In the genomic region with DNA sequence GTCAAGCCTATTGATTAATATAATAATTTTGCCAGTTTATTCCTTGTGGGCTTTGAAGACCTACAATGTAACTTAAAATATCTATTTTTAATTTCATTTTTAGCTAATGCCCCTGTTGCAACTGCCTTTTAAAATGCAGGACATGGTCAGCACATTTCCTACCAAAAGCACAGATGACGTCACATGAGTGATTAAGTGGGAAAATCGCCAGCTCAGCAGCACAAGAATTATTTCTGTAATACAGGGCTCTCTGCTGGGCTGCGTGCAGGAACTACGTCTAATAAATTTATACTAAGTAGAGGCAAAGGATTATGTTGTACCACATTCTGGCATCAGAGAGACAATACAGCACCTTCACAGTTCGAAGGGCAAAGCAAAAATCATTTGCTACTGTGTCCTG, we compare ENCODE assay signal across 10 cellular contexts. TPM values are rescaled to one million over a fixed set of nuclear protein-coding genes. Genes with fewer than 3 reads are reported as not detected.
DNase-seq lines count a peak whose midpoint lies in the region; ATAC-seq and TF ChIP-seq lines count a peak whose summit lies in the region.
"Had no signal": no experiment of that assay in that cellular context is flagged by ENCODE, and none has a peak within 500 bp of the region (broad histone marks: within the 10 kb centered on the region; RNA-seq: fewer than 3 reads in every experiment).

No MANE protein-coding gene starts in this region.

- H3K9me3 Mint-ChIP-seq in nephron, result no peaks in the 10 kb centered on the region
- no peaks in the 10 kb centered on the region for H3K9me3 Mint-ChIP-seq in activated naive CD4-positive, alpha-beta T cell treated with anti-CD3 and anti-CD28 coated beads, Interleukin-2, amount 10 ng/mL, durations not matched to agents 7 days and 5 days
- H3K9me3 Mint-ChIP-seq in effector memory CD8-positive, alpha-beta T cell, result no peaks in the 10 kb centered on the region

- CTCF ChIA-PET in A673 (lab: Charles Lee), result interaction anchor here (1.0 kb wide), 1 partner anchor 50 kb away, joined by 3 read pairs; no protein-coding TSS in a partner anchor
- CTCF ChIA-PET in activated naive CD4-positive, alpha-beta T cell treated with anti-CD3 and anti-CD28 coated beads, Interleukin-2, amount 10 ng/mL, durations not matched to agents 7 days and 5 days (lab: Charles Lee), result interaction anchor here (0.8 to 1.4 kb wide), 4 partner anchors 14 to 50 kb away, joined by 3 to 4 read pairs (median 4); no protein-coding TSS in a partner anchor

- POLR2A ChIA-PET in A673 (lab: Charles Lee; ENCODE audit: low non-redundant PET), result no interaction called here

- intact Hi-C loops in A673 (cut with micrococcal nuclease; ENCODE audit: unreplicated experiment), result no loop called here

- H3K27me3 Mint-ChIP-seq in nephron (ENCODE audit: low read depth), result no peaks in the 10 kb centered on the region
- no peaks in the 10 kb centered on the region for H3K27me3 Mint-ChIP-seq in activated naive CD4-positive, alpha-beta T cell treated with anti-CD3 and anti-CD28 coated beads, Interleukin-2, amount 10 ng/mL, durations not matched to agents 7 days and 5 days
- H3K27me3 Mint-ChIP-seq in effector memory CD8-positive, alpha-beta T cell, result no peaks in the 10 kb centered on the region

- H3K4me3 ChIP-seq in A673 (ENCODE audit: low read depth, low read length, poor library complexity, severe bottlenecking) (no peak overlapping the region), RWPE2 (ENCODE audit: severe bottlenecking) (no peak overlapping the region), fibroblast of the aortic adventitia (ENCODE audit: low read depth, low read length) (peak overlapping the region; percentile 20)

- peaks cover 40% of the 10 kb centered on the region for H3K4me1 Mint-ChIP-seq in nephron
- peaks cover 31% of the 10 kb centered on the region for H3K4me1 Mint-ChIP-seq in activated naive CD4-positive, alpha-beta T cell treated with anti-CD3 and anti-CD28 coated beads, Interleukin-2, amount 10 ng/mL, durations not matched to agents 7 days and 5 days
- peaks cover 2 to 13% of the 10 kb centered on the region in 2 donors for H3K4me1 Mint-ChIP-seq in effector memory CD8-positive, alpha-beta T cell (ENCODE audit: low read depth in 2 of 2)

- no peak for ATAC-seq in RWPE2 (ENCODE audit: low read depth)
- no peak for ATAC-seq in effector memory CD8-positive, alpha-beta T cell (replicated peaks)

- H3K4me1 ChIP-seq in A673 (ENCODE audit: insufficient read depth, low read length, poor library complexity, severe bottlenecking) (peaks cover 25% of the 10 kb centered on the region), RWPE2 (ENCODE audit: insufficient read depth, poor library complexity, severe bottlenecking) (peaks cover 13% of the 10 kb centered on the region)

- no peak overlapping the region for H3K4me3 Mint-ChIP-seq in nephron
- H3K4me3 Mint-ChIP-seq in activated naive CD4-positive, alpha-beta T cell treated with anti-CD3 and anti-CD28 coated beads, Interleukin-2, amount 10 ng/mL, durations not matched to agents 7 days and 5 days, result no peak overlapping the region
- no peak overlapping the region for H3K4me3 Mint-ChIP-seq in effector memory CD8-positive, alpha-beta T cell

- H3K36me3 ChIP-seq in A673 (ENCODE audit: insufficient read depth, low read length, poor library complexity, severe bottlenecking) (peaks cover 37% of the 10 kb centered on the region), RWPE2 (ENCODE audit: low read depth) (peaks cover 59% of the 10 kb centered on the region)

- no peak for TF ChIP-seq CTCF in A673 (conservative IDR thresholded peaks at IDR 0.05; ENCODE audit: low read depth, low read length)
- TF ChIP-seq CTCF in RWPE2 (IDR thresholded peaks at IDR 0.05; ENCODE audit: poor library complexity, severe bottlenecking), result no peak
- no peak for TF ChIP-seq CTCF in fibroblast of the aortic adventitia (IDR thresholded peaks at IDR 0.05; ENCODE audit: insufficient read depth, low read length)
- no peak for TF ChIP-seq CTCF in nephron (IDR thresholded peaks at IDR 0.05; ENCODE audit: unreplicated experiment in 3 of 3)

- H3K36me3 Mint-ChIP-seq in nephron (ENCODE audit: low read depth), result peaks cover 18% of the 10 kb centered on the region
- peaks cover 40% of the 10 kb centered on the region for H3K36me3 Mint-ChIP-seq in activated naive CD4-positive, alpha-beta T cell treated with anti-CD3 and anti-CD28 coated beads, Interleukin-2, amount 10 ng/mL, durations not matched to agents 7 days and 5 days
- H3K36me3 Mint-ChIP-seq in effector memory CD8-positive, alpha-beta T cell (ENCODE audit: insufficient read depth), result peaks cover 3% of the 10 kb centered on the region

- no TSS peak for BruUV-seq in A673 (replicated peaks; lab: Mats Ljungman, UMichigan)

- H3K27ac Mint-ChIP-seq in nephron, result peak overlapping the region; percentile 72 to 91 (median 85)
- H3K27ac Mint-ChIP-seq in activated naive CD4-positive, alpha-beta T cell treated with anti-CD3 and anti-CD28 coated beads, Interleukin-2, amount 10 ng/mL, durations not matched to agents 7 days and 5 days, result no peak overlapping the region
- no peak overlapping the region for H3K27ac Mint-ChIP-seq in effector memory CD8-positive, alpha-beta T cell

- H3K9me3 ChIP-seq in A673 (ENCODE audit: low read depth, low read length, poor library complexity, severe bottlenecking), result no peaks in the 10 kb centered on the region
- H3K9me3 ChIP-seq in RWPE2 (ENCODE audit: severe bottlenecking), result no peaks in the 10 kb centered on the region

- H3K27ac ChIP-seq in A673 (ENCODE audit: low read depth, low read length, poor library complexity, severe bottlenecking), result peak overlapping the region; percentile 52
- peak overlapping the region; percentile 5 for H3K27ac ChIP-seq in RWPE2 (ENCODE audit: poor library complexity, severe bottlenecking)
- H3K27ac ChIP-seq: C4-2B, KMS-11 had no signal

- H3K27me3 ChIP-seq in A673 (replicated peaks; ENCODE audit: insufficient read depth, low read depth, low read length, poor library complexity) (no peaks in the 10 kb centered on the region), RWPE2 (ENCODE audit: insufficient read depth, poor library complexity, severe bottlenecking) (no peaks in the 10 kb centered on the region)

- peak; percentile 65 for DNase-seq in A673 (ENCODE audit: low spot score)
- DNase-seq in RWPE2 (ENCODE audit: low spot score), result no peak
- peak; percentile 95 for DNase-seq in fibroblast of the aortic adventitia (ENCODE audit: low read depth)
- no peak for DNase-seq in activated naive CD4-positive, alpha-beta T cell treated with anti-CD3 and anti-CD28 coated beads, Interleukin-2, amount 10 ng/mL, durations not matched to agents 7 days and 5 days
- no peak for DNase-seq in NCI-H1092 (lab: John Stamatoyannopoulos, UW)
- DNase-seq in SW480 (ENCODE audit: low spot score), result no peak
- DNase-seq in effector memory CD8-positive, alpha-beta T cell, result no peak

RNA-seq across cellular contexts. Expression of gene RACGAP1, which starts 8.2 kb away (rescaled TPM):
- 173 and 179 TPM in 2 replicates for total RNA-seq in A673 (2021)
- total RNA-seq in fibroblast of the aortic adventitia (ENCODE audit: low replicate concordance), result 18.6 and 88.1 TPM in 2 replicates

RNA-seq across cellular contexts. Expression of gene ASIC1, which starts 40.3 kb away (rescaled TPM):
- total RNA-seq in A673 (2021), result 2.7 and 5.5 TPM in 2 replicates
- 4.9 and 5.2 TPM in 2 replicates for total RNA-seq in fibroblast of the aortic adventitia (ENCODE audit: low replicate concordance)

RNA-seq across cellular contexts. Expression of gene AQP6, which starts 44.3 kb away (rescaled TPM):
- total RNA-seq in A673 (2021) (not detected in 2 replicates), fibroblast of the aortic adventitia (ENCODE audit: low replicate concordance) (0.09 TPM in 1 of 2 replicates, not detected in the other)

RNA-seq across cellular contexts. Expression of gene AQP5, which starts 55.4 kb away (rescaled TPM):
- total RNA-seq in A673 (2021) (not detected in 2 replicates), fibroblast of the aortic adventitia (ENCODE audit: low replicate concordance) (0.72 and 2.4 TPM in 2 replicates)

Comparison
In these comparisons a context has a peak if more than half of its experiments do, and no peak if none do; other contexts are left out.
1. DNase-seq: peak in A673 (single experiment) and fibroblast of the aortic adventitia (single experiment); none in RWPE2 (single experiment), activated naive CD4-positive, alpha-beta T cell treated with anti-CD3 and anti-CD28 coated beads, Interleukin-2, amount 10 ng/mL, durations not matched to agents 7 days and 5 days (single experiment), NCI-H1092 (single experiment), SW480 (single experiment) and effector memory CD8-positive, alpha-beta T cell (0 of 3).
2. H3K27ac Mint-ChIP-seq: peak in nephron (3 of 3); none in activated naive CD4-positive, alpha-beta T cell treated with anti-CD3 and anti-CD28 coated beads, Interleukin-2, amount 10 ng/mL, durations not matched to agents 7 days and 5 days (single experiment) and effector memory CD8-positive, alpha-beta T cell (0 of 2).